Comparison of ENCODE assay signal across 8 cellular contexts in the genomic region with DNA sequence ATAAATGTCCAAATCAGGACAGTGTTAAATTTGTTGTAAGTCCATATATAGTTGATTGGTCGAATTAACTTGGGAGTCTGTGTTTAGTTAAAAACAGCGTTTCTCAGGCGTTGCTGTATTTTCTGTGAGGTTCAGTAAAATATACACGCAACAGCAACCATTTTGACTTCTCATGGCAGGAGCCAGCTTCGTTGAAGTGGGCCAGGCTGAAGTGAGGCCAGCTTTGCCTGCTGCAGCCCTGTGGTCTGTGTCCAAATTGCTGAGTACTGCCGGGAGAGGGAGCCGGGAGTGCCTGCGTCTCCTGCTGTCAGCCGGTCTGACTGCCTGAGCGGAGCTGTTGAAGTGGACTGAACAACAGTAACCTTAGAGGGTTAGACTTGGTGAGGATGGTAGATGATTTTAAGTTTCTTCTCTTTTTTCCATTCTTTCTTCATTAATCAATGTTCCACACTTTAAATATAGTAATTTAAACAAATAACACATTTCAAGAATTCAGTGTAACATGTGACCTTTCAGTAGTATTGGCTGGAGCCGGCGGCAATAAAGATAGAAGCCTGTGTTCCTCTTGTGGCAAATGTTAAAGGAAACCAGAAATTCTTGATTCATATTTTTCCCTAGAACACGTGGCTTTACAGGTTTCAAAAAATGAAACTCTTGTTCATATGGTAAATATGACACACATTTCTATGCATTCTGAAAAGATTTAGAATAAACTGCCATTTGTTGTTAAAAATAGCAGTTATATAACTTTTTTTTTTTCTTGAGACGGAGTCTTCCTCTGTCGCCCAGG. TPM values are rescaled to one million over a fixed set of nuclear protein-coding genes. Genes with fewer than 3 reads are reported as not detected.
DNase-seq lines count a peak whose midpoint lies in the region; ATAC-seq, FAIRE-seq and TF ChIP-seq lines count a peak whose summit lies in the region.
"Had no signal": no experiment of that assay in that cellular context is flagged by ENCODE, and none has a peak within 500 bp of the region (broad histone marks: within the 10 kb centered on the region; RNA-seq: fewer than 3 reads in every experiment).

No MANE protein-coding gene starts in this region.

- H3K36me3 ChIP-seq in mesendoderm (ENCODE audit: control insufficient read depth, insufficient read depth, low read length) = no peaks in the 10 kb centered on the region

- no peak overlapping the region for H2AK5ac ChIP-seq in mesendoderm (ENCODE audit: low read length)

- no peak overlapping the region for H2BK120ac ChIP-seq in mesendoderm (ENCODE audit: low read depth, low read length)

- H3K4ac ChIP-seq in mesendoderm (ENCODE audit: low read depth, low read length) = no peak overlapping the region

- H3K4me3 Mint-ChIP-seq in endothelial cell (ENCODE audit: unreplicated experiment) (no peak overlapping the region), type B pancreatic cell (peak overlapping the region; percentile 51)

- DNase-seq in GM12891 (ENCODE audit: insufficient read length, low spot score) (no peak), OCI-M1 (lab: John Stamatoyannopoulos, UW) (peak; percentile 12), endothelial cell (ENCODE audit: low spot score) (peak; percentile 52), mesendoderm (peak; percentile 57), type B pancreatic cell (ENCODE audit: extremely low spot score, unreplicated experiment) (no peak)
- DNase-seq in activated CD4-positive, alpha-beta T cell treated with anti-CD3 and anti-CD28 coated beads for 4 hours = no peak

- no peak overlapping the region for H3K27ac ChIP-seq in mesendoderm (ENCODE audit: low read depth, low read length)
- H3K27ac ChIP-seq: SJSA1 had no signal

- H3K27me3 Mint-ChIP-seq in endothelial cell (ENCODE audit: unreplicated experiment) = peaks cover 3% of the 10 kb centered on the region
- no peaks in the 10 kb centered on the region for H3K27me3 Mint-ChIP-seq in type B pancreatic cell

- no peak overlapping the region for H3K4me2 ChIP-seq in mesendoderm (ENCODE audit: low read length)

- no peak overlapping the region for H3K9ac ChIP-seq in mesendoderm (ENCODE audit: low read length)

- H3K79me2 ChIP-seq in mesendoderm (ENCODE audit: control insufficient read depth, insufficient read depth, low read length) = peaks cover 6% of the 10 kb centered on the region

- no peak overlapping the region for H4K5ac ChIP-seq in mesendoderm (ENCODE audit: low read length)

- H3K18ac ChIP-seq in mesendoderm (ENCODE audit: low read length) = no peak overlapping the region

- H3K4me1 Mint-ChIP-seq in endothelial cell (ENCODE audit: unreplicated experiment) (peaks cover 42% of the 10 kb centered on the region), type B pancreatic cell (ENCODE audit: unreplicated experiment) (peaks cover 40% of the 10 kb centered on the region)

- no peaks in the 10 kb centered on the region for H3K27me3 ChIP-seq in mesendoderm (ENCODE audit: insufficient read depth, low read length, poor library complexity)
- H3K27me3 ChIP-seq: SJSA1 had no signal

- ATAC-seq in HG03342 (IDR thresholded peaks at IDR 0.05; ENCODE audit: unreplicated experiment) = no peak

- H3K56ac ChIP-seq in mesendoderm (ENCODE audit: low read length) = no peak overlapping the region

- H3K4me1 ChIP-seq in mesendoderm (ENCODE audit: control insufficient read depth, low read depth, low read length) = no peaks in the 10 kb centered on the region

- H2BK5ac ChIP-seq in mesendoderm (ENCODE audit: low read length) = no peak overlapping the region

- H3K4me3 ChIP-seq in mesendoderm (ENCODE audit: low read length) = no peak overlapping the region
- H3K4me3 ChIP-seq: SJSA1 had no signal

- no peak overlapping the region for H3K23ac ChIP-seq in mesendoderm (ENCODE audit: low read length)

- peaks cover 27% of the 10 kb centered on the region for H3K36me3 Mint-ChIP-seq in endothelial cell (ENCODE audit: low read depth, unreplicated experiment)
- no peaks in the 10 kb centered on the region for H3K36me3 Mint-ChIP-seq in type B pancreatic cell

- H3K79me1 ChIP-seq in mesendoderm (ENCODE audit: low read length) = peaks cover 12% of the 10 kb centered on the region

- H4K8ac ChIP-seq in mesendoderm (ENCODE audit: low read depth, low read length) = no peak overlapping the region

- H3K27ac Mint-ChIP-seq in endothelial cell (ENCODE audit: unreplicated experiment) (no peak overlapping the region), type B pancreatic cell (peak overlapping the region; percentile 95)

- TF ChIP-seq CTCF in endothelial cell (IDR thresholded peaks at IDR 0.05; ENCODE audit: unreplicated experiment) = no peak
- peak; percentile 63 for TF ChIP-seq CTCF in type B pancreatic cell (conservative IDR thresholded peaks at IDR 0.05)

- H2BK15ac ChIP-seq in mesendoderm (replicated peaks; ENCODE audit: low read depth) = no peak overlapping the region

- H3K9me3 Mint-ChIP-seq in endothelial cell (ENCODE audit: unreplicated experiment) (no peaks in the 10 kb centered on the region), type B pancreatic cell (no peaks in the 10 kb centered on the region)

- WGBS in mesendoderm (ENCODE audit: extremely low coverage, insufficient coverage, low lambda C conversion rate) = no CpG with 5 or more reads among the region's 15 CpGs

- peak; percentile 75 for FAIRE-seq in GM12891 (lab: Jason Lieb, UNC)

- TF ChIP-seq POLR2A in GM12891 (IDR thresholded peaks at IDR 0.05; ENCODE audit: low read depth, low read length) = no peak

TF ChIP-seq in GM12891, 5 proteins besides CTCF, POLR2A, EP300 and RAD21:
- no peak for TF ChIP-seq POLR2AphosphoS5 (IDR thresholded peaks at IDR 0.05; ENCODE audit: low read depth, low read length)
- TF ChIP-seq TAF1 (IDR thresholded peaks at IDR 0.05; ENCODE audit: low read depth, low read length) = no peak
- TF ChIP-seq PAX5 (IDR thresholded peaks at IDR 0.05; ENCODE audit: insufficient read depth, low read length, severe bottlenecking) = no peak
- TF ChIP-seq POU2F2 (IDR thresholded peaks at IDR 0.05; ENCODE audit: low read depth, low read length) = no peak
- TF ChIP-seq SPI1 (IDR thresholded peaks at IDR 0.05; ENCODE audit: low read depth, low read length) = no peak

RNA-seq across cellular contexts. Expression of a gene that starts 37.0 kb away (rescaled TPM):
- 0.04 TPM for polyA plus RNA-seq in GM12891 (2012; ENCODE audit: low read depth, missing spikeins)
- 0.31 TPM for total RNA-seq in endothelial cell (ENCODE audit: unreplicated experiment)
- not detected for polyA plus RNA-seq in mesendoderm (2013, experiment 1 of 2)
- 0.01 TPM for polyA plus RNA-seq in mesendoderm (2013, experiment 2 of 2)
- 10.3 and 34.7 TPM in 2 replicates for total RNA-seq in type B pancreatic cell (ENCODE audit: low replicate concordance)
- total RNA-seq: SJSA1 had no signal

Comparison
In these comparisons a context has a peak if more than half of its experiments do, and no peak if none do; other contexts are left out.
1. DNase-seq: peak in OCI-M1 (single experiment), endothelial cell (single experiment) and mesendoderm (single experiment); none in GM12891 (single experiment), type B pancreatic cell (single experiment) and activated CD4-positive, alpha-beta T cell treated with anti-CD3 and anti-CD28 coated beads for 4 hours (0 of 2).